ENCODE assay signal across 12 cellular contexts in the genomic region with DNA sequence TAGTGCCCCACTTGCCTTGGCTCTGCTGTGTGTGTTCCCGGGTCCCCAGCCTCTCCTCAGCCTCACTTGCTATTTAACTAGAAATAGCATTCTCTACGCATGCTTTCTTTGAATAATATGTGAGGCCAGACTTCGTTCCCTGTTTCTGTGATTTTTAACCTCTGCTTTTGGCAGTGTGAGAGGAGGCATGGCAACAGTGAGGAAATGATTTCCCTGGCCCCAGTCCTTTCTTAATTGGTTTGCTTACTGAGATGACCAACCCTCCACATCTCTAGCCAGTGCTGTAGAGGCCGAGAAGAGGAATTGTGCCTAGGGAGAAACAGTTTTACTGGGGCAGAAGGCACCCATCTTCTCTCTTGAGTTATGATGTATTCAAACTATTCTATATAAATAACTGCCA.
DNase-seq lines count a peak whose midpoint lies in the region; ATAC-seq and TF ChIP-seq lines count a peak whose summit lies in the region.
"Had no signal": no experiment of that assay in that cellular context is flagged by ENCODE, and none has a peak within 500 bp of the region (broad histone marks: within the 10 kb centered on the region; RNA-seq: fewer than 3 reads in every experiment).

No MANE protein-coding gene starts in this region.

- ATAC-seq in SK-N-SH treated with all-trans-retinoic acid at 6 μM for 48 hours (no peak), heart right ventricle (peak; percentile 14 to 64 (median 53))

- H3K4me1 ChIP-seq in SK-N-SH (ENCODE audit: control insufficient read depth in 1 of 2, insufficient read depth in 2 of 2, low read depth in 1 of 2, low read length in 1 of 2) (peaks cover 7 to 12% of the 10 kb centered on the region in 2 experiments; a peak in 2 of 4 replicates), heart right ventricle (peaks cover 11 to 70% (median 52%) of the 10 kb centered on the region in 9 donors), ovary (ENCODE audit: insufficient read depth) (peaks cover 8% of the 10 kb centered on the region), vagina (peaks cover 57% of the 10 kb centered on the region)

- no peak overlapping the region for H3K9ac ChIP-seq in SK-N-SH

- H3F3A ChIP-seq in SK-N-SH (replicated peaks; ENCODE audit: insufficient read depth) = no peaks in the 10 kb centered on the region

- no peak overlapping the region for H3K4me3 ChIP-seq in SK-N-SH (ENCODE audit: low read depth in 2 of 2, low read length in 1 of 2)
- H3K4me3 ChIP-seq in heart right ventricle = peak overlapping the region in 3 of 10 donors; percentile 16 to 31 (median 21)
- H3K4me3 ChIP-seq in ovary = no peak overlapping the region
- no peak overlapping the region for H3K4me3 ChIP-seq in vagina

- WGBS in SK-N-SH (ENCODE audit: low lambda C conversion rate) = 92% methylated on average over 3 of the region's 4 CpGs
- WGBS in heart right ventricle, 2 donors = 42 to 49% methylated on average over 4 of the region's 4 CpGs
- WGBS in ovary, 3 donors = 13 to 23% (median 18%) methylated on average over 4 of the region's 4 CpGs

- in situ Hi-C loops in KBM-7 (cut with MboI; ENCODE audit: low pct_unique_long_range_greater_than_20kb, low sequenced_read_pairs) = no loop called here

- no peak for TF ChIP-seq RAD21 in SK-N-SH (IDR thresholded peaks at IDR 0.05; ENCODE audit: low read length)

- POLR2A ChIA-PET in SK-N-SH (lab: Yijun Ruan, JAX) = no interaction called here

- no peak for TF ChIP-seq CTCF in SK-N-SH (IDR thresholded peaks at IDR 0.05)
- no peak for TF ChIP-seq CTCF in heart right ventricle (IDR thresholded peaks at IDR 0.05)
- no peak for TF ChIP-seq CTCF in ovary (IDR thresholded peaks at IDR 0.05)
- no peak for TF ChIP-seq CTCF in vagina (IDR thresholded peaks at IDR 0.05)

- H3K4me2 ChIP-seq in SK-N-SH = peak overlapping the region; percentile 23; the same call in 1 of the 2 replicates

- no peak for DNase-seq in SK-N-SH
- no peak for DNase-seq in heart right ventricle
- peak in 2 of 5 donors; percentile 11 to 28 for DNase-seq in ovary
- no peak for DNase-seq in vagina (ENCODE audit: extremely low spot score in 2 of 2)
- no peak for DNase-seq in globus pallidus (ENCODE audit: low spot score)
- DNase-seq in KBM-7 = no peak
- DNase-seq in NCI-H510A (lab: John Stamatoyannopoulos, UW) = no peak
- DNase-seq: activated T-cell treated with anti-CD3 and anti-CD28 coated beads, Interleukin-2, amount 50 U/mL, for 48 hours; MV-4-11; NK-92 treated with Interleukin-12 subunit alpha and Interleukin-12 subunit beta, amount 100 ng/mL, for 24 hours; T-helper 9 cell had no signal

- H3K9me3 ChIP-seq in SK-N-SH = no peaks in the 10 kb centered on the region
- H3K9me3 ChIP-seq in heart right ventricle = no peaks in the 10 kb centered on the region
- H3K9me3 ChIP-seq in ovary = no peaks in the 10 kb centered on the region
- H3K9me3 ChIP-seq in vagina = no peaks in the 10 kb centered on the region

- no peak overlapping the region for H2AFZ ChIP-seq in SK-N-SH (ENCODE audit: low read depth)

- H3K27me3 ChIP-seq in SK-N-SH (ENCODE audit: insufficient read depth) (no peaks in the 10 kb centered on the region), heart right ventricle (no peaks in the 10 kb centered on the region), ovary (no peaks in the 10 kb centered on the region), vagina (no peaks in the 10 kb centered on the region)

- no peaks in the 10 kb centered on the region for H3K9me2 ChIP-seq in SK-N-SH

- peaks cover 6% of the 10 kb centered on the region; the same call in 1 of the 2 replicates for H4K20me1 ChIP-seq in SK-N-SH (ENCODE audit: insufficient read depth)

- TF ChIP-seq EP300 in SK-N-SH (IDR thresholded peaks at IDR 0.05; ENCODE audit: borderline replicate concordance in 1 of 2, low read depth in 1 of 2, low read length in 1 of 2) (no peak), ovary (IDR thresholded peaks at IDR 0.05) (no peak)

- intact Hi-C loops in heart right ventricle (cut with DNase I) = no loop called here
- intact Hi-C loops in ovary (cut with DNase I) = no loop called here
- intact Hi-C loops in vagina (cut with DNase I) = no loop called here

- H3K79me2 ChIP-seq in SK-N-SH (ENCODE audit: insufficient read depth) = peaks cover 98% of the 10 kb centered on the region

- H3K27ac ChIP-seq in SK-N-SH (ENCODE audit: low read depth in 2 of 2, low read length in 1 of 2) (peak overlapping the region in 1 of 2 experiments; percentile 15; a peak in 1 of 4 replicates), heart right ventricle (peak overlapping the region; percentile 19 to 90 (median 77)), ovary (peak overlapping the region; percentile 22 to 34), vagina (peak overlapping the region; percentile 75)

- CTCF ChIA-PET in SK-N-SH (lab: Yijun Ruan, JAX) = interaction anchor here (0.9 to 2.0 kb wide), 3 partner anchors 45 to 67 kb away, joined by 3 to 4 read pairs (median 3); no protein-coding TSS in a partner anchor

- H3K36me3 ChIP-seq in SK-N-SH (replicated peaks in 1 of 2; ENCODE audit: control insufficient read depth in 1 of 2, insufficient read depth in 2 of 2, low read length in 1 of 2) (peaks cover 2 to 7% of the 10 kb centered on the region in 2 experiments), heart right ventricle (peaks cover 0 to 18% (median 0%) of the 10 kb centered on the region in 9 donors), ovary (no peaks in the 10 kb centered on the region), vagina (no peaks in the 10 kb centered on the region)

- no peak for TF ChIP-seq POLR2A in ovary (IDR thresholded peaks at IDR 0.05)
- TF ChIP-seq POLR2A in vagina (IDR thresholded peaks at IDR 0.05) = no peak

TF ChIP-seq in SK-N-SH, 30 proteins besides CTCF, POLR2A, EP300 and RAD21:
- no peak for TF ChIP-seq JUND (IDR thresholded peaks at IDR 0.05)
- no peak for TF ChIP-seq TAF1 (IDR thresholded peaks at IDR 0.05; ENCODE audit: borderline replicate concordance, low read depth, low read length)
- TF ChIP-seq GATA2 (CRISPR knock-in tag; IDR thresholded peaks at IDR 0.05) = no peak
- no peak for TF ChIP-seq NRF1 (IDR thresholded peaks at IDR 0.05; ENCODE audit: low read depth, low read length)
- TF ChIP-seq RFX5 (IDR thresholded peaks at IDR 0.05; ENCODE audit: low read length) = peak; percentile 85

TF ChIP-seq in SK-N-SH treated with all-trans-retinoic acid at 6 μM for 48 hours, 23 proteins besides CTCF, POLR2A, EP300 and RAD21:
- TF ChIP-seq TSHZ2 (CRISPR knock-in tag; IDR thresholded peaks at IDR 0.05) (no peak), RARB (CRISPR knock-in tag; IDR thresholded peaks at IDR 0.05) (no peak), ZNF8 (CRISPR knock-in tag; IDR thresholded peaks at IDR 0.05) (no peak)
